33 cellular contexts compared by ENCODE assay signal in the genomic region with DNA sequence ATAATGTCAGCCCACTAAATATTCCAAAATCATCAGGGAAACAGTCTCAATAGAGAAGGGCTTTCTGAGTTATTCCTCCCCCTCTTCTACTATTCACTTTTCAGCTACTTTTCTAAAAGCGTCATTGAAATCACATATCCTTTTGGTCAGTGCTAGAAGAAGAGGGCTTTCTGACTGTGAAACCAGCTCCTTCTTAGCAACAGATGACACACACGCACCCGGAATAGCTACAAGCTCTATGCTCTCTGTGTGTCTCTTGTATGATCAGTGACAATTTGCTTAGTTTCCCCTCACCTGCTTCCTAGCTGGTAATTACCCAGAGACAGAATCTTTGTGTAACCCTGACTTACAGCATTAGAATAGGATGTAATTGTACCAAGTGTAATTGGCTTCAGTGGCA.
"Had no signal": no experiment of that assay in that cellular context is flagged by ENCODE, and none has a peak within 500 bp of the region (broad histone marks: within the 10 kb centered on the region; RNA-seq: fewer than 3 reads in every experiment).

No MANE protein-coding gene starts in this region.

- H3K27ac ChIP-seq: adrenal gland, ascending aorta, breast epithelium, cardiac muscle cell, colonic mucosa, epithelial cell of prostate, esophagus squamous epithelium had no signal

- H3K27me3 ChIP-seq: adrenal gland, ascending aorta, breast epithelium, cardiac muscle cell, colonic mucosa, esophagus squamous epithelium had no signal

- H3K4me1 ChIP-seq: adrenal gland, ascending aorta, breast epithelium, colonic mucosa, esophagus squamous epithelium had no signal

- ATAC-seq: activated CD4-positive, alpha-beta T cell treated with anti-CD3 and anti-CD28 coated beads for 36 hours; activated CD8-positive, alpha-beta memory T cell treated with anti-CD3 and anti-CD28 coated beads, Interleukin-2, amount 10 ng/mL, durations not matched to agents 7 days and 5 days; activated CD8-positive, alpha-beta T cell treated with anti-CD3 and anti-CD28 coated beads, Interleukin-2, amount 10 ng/mL, durations not matched to agents 7 days and 5 days; activated naive CD8-positive, alpha-beta T cell treated with anti-CD3 and anti-CD28 coated beads, Interleukin-2, amount 50 U/mL, for 24 hours had no signal

- H3K36me3 Mint-ChIP-seq: activated CD4-positive, alpha-beta memory T cell treated with anti-CD3 and anti-CD28 coated beads for 36 hours; activated CD8-positive, alpha-beta memory T cell treated with anti-CD3 and anti-CD28 coated beads, Interleukin-2, amount 10 ng/mL, durations not matched to agents 7 days and 5 days; activated naive CD4-positive, alpha-beta T cell treated with anti-CD3 and anti-CD28 coated beads, Interleukin-2, amount 50 U/mL, for 24 hours; activated naive CD8-positive, alpha-beta T cell treated with anti-CD3 and anti-CD28 coated beads for 36 hours; brain had no signal

- H3K4me3 Mint-ChIP-seq: activated CD4-positive, alpha-beta memory T cell treated with anti-CD3 and anti-CD28 coated beads for 36 hours; activated CD4-positive, alpha-beta T cell treated with anti-CD3 and anti-CD28 coated beads for 36 hours; activated CD4-positive, alpha-beta T cell treated with anti-CD3 and anti-CD28 coated beads, Interleukin-2, amount 10 ng/mL, durations not matched to agents 24 days and 14 days; activated CD8-positive, alpha-beta memory T cell treated with anti-CD3 and anti-CD28 coated beads, Interleukin-2, amount 10 ng/mL, durations not matched to agents 7 days and 5 days; activated CD8-positive, alpha-beta T cell treated with anti-CD3 and anti-CD28 coated beads, Interleukin-2, amount 10 ng/mL, durations not matched to agents 7 days and 5 days; activated naive CD4-positive, alpha-beta T cell treated with anti-CD3 and anti-CD28 coated beads for 36 hours; activated naive CD4-positive, alpha-beta T cell treated with anti-CD3 and anti-CD28 coated beads, Interleukin-2, amount 50 U/mL, for 24 hours; activated naive CD8-positive, alpha-beta T cell treated with anti-CD3 and anti-CD28 coated beads for 36 hours; activated naive CD8-positive, alpha-beta T cell treated with anti-CD3 and anti-CD28 coated beads, Interleukin-2, amount 50 U/mL, for 24 hours; activated T-helper 1 cell treated with anti-CD3 and anti-CD28 coated beads, Interleukin-12 subunit alpha, Interleukin-12 subunit beta, Interleukin-2, Interleukin-4 antibody, amounts not matched to agents 30 ng/mL and 10 ng/mL and 1 ng/mL, durations not matched to agents 14 hours and 24 hours and 36 hours; brain had no signal

- FAIRE-seq: endometrium, endothelial cell of umbilical vein, frontal cortex had no signal

- H3K27ac Mint-ChIP-seq: activated CD4-positive, alpha-beta memory T cell treated with anti-CD3 and anti-CD28 coated beads for 36 hours; activated CD4-positive, alpha-beta T cell treated with anti-CD3 and anti-CD28 coated beads for 36 hours; activated CD4-positive, alpha-beta T cell treated with anti-CD3 and anti-CD28 coated beads, Interleukin-2, amount 10 ng/mL, durations not matched to agents 24 days and 14 days; activated CD8-positive, alpha-beta memory T cell treated with anti-CD3 and anti-CD28 coated beads, Interleukin-2, amount 10 ng/mL, durations not matched to agents 7 days and 5 days; activated CD8-positive, alpha-beta T cell treated with anti-CD3 and anti-CD28 coated beads, Interleukin-2, amount 10 ng/mL, durations not matched to agents 7 days and 5 days; activated naive CD4-positive, alpha-beta T cell treated with anti-CD3 and anti-CD28 coated beads for 36 hours; activated naive CD4-positive, alpha-beta T cell treated with anti-CD3 and anti-CD28 coated beads, Interleukin-2, amount 50 U/mL, for 24 hours; activated naive CD8-positive, alpha-beta T cell treated with anti-CD3 and anti-CD28 coated beads for 36 hours; activated naive CD8-positive, alpha-beta T cell treated with anti-CD3 and anti-CD28 coated beads, Interleukin-2, amount 50 U/mL, for 24 hours; activated T-helper 1 cell treated with anti-CD3 and anti-CD28 coated beads, Interleukin-12 subunit alpha, Interleukin-12 subunit beta, Interleukin-2, Interleukin-4 antibody, amounts not matched to agents 30 ng/mL and 10 ng/mL and 1 ng/mL, durations not matched to agents 14 hours and 24 hours and 36 hours; activated T-helper 2 cell treated with anti-CD3 and anti-CD28 coated beads, Interferon-gamma antibody, Interleukin-2, Interleukin-4, amounts not matched to agents 10 μg/mL and 5 μg/mL and 100 μg/mL, durations not matched to agents 14 hours and 24 hours and 36 hours; brain had no signal

- H3K9me3 Mint-ChIP-seq: activated CD4-positive, alpha-beta T cell treated with anti-CD3 and anti-CD28 coated beads, Interleukin-2, amount 10 ng/mL, durations not matched to agents 24 days and 14 days; activated naive CD4-positive, alpha-beta T cell treated with anti-CD3 and anti-CD28 coated beads for 36 hours; activated naive CD8-positive, alpha-beta T cell treated with anti-CD3 and anti-CD28 coated beads, Interleukin-2, amount 50 U/mL, for 24 hours; activated T-helper 1 cell treated with anti-CD3 and anti-CD28 coated beads, Interleukin-12 subunit alpha, Interleukin-12 subunit beta, Interleukin-2, Interleukin-4 antibody, amounts not matched to agents 30 ng/mL and 10 ng/mL and 1 ng/mL, durations not matched to agents 14 hours and 24 hours and 36 hours had no signal

- DNase-seq: activated CD4-positive, alpha-beta memory T cell treated with anti-CD3 and anti-CD28 coated beads for 36 hours; activated CD4-positive, alpha-beta T cell treated with anti-CD3 and anti-CD28 coated beads for 36 hours; activated CD4-positive, alpha-beta T cell treated with anti-CD3 and anti-CD28 coated beads, Interleukin-2, amount 10 ng/mL, durations not matched to agents 24 days and 14 days; activated CD4-positive, CD25-positive, alpha-beta regulatory T cell; activated CD4-positive, CD25-positive, alpha-beta regulatory T cell treated with anti-CD3 and anti-CD28 coated beads, Interleukin-2, amount 50 U/mL, for 72 hours; activated CD8-positive, alpha-beta memory T cell treated with anti-CD3 and anti-CD28 coated beads, Interleukin-2, amount 10 ng/mL, durations not matched to agents 7 days and 5 days; activated CD8-positive, alpha-beta memory T cell treated with anti-CD3 and anti-CD28 coated beads, Interleukin-2, amount 50 U/mL, for 4 hours; activated CD8-positive, alpha-beta T cell treated with anti-CD3 and anti-CD28 coated beads, Interleukin-2, amount 10 ng/mL, durations not matched to agents 7 days and 5 days; activated effector memory CD4-positive, alpha-beta T cell treated with anti-CD3 and anti-CD28 coated beads, Interleukin-2, amount 50 U/mL, for 16 hours; activated naive CD4-positive, alpha-beta T cell treated with anti-CD3 and anti-CD28 coated beads for 36 hours; activated naive CD8-positive, alpha-beta T cell treated with anti-CD3 and anti-CD28 coated beads for 36 hours; activated naive CD8-positive, alpha-beta T cell treated with anti-CD3 and anti-CD28 coated beads, Interleukin-2, amount 50 U/mL, for 24 hours; activated T-cell treated with anti-CD3 and anti-CD28 coated beads, Interleukin-2, amount 50 U/mL, for 1 hour; activated T-cell treated with anti-CD3 and anti-CD28 coated beads, Interleukin-2, amount 50 U/mL, for 48 hours; adrenal gland; central memory CD4-positive, alpha-beta T cell; cerebellar nuclear complex; colonic mucosa; effector CD8-positive, alpha-beta T cell; esophagus squamous epithelium; head of caudate nucleus; T-helper 2 cell had no signal

- H3K4me3 ChIP-seq: adrenal gland, ascending aorta, breast epithelium, cardiac muscle cell, colonic mucosa, esophagus squamous epithelium had no signal

- H3K4me1 Mint-ChIP-seq: activated CD4-positive, alpha-beta T cell treated with anti-CD3 and anti-CD28 coated beads for 36 hours; activated CD4-positive, alpha-beta T cell treated with anti-CD3 and anti-CD28 coated beads, Interleukin-2, amount 10 ng/mL, durations not matched to agents 24 days and 14 days; activated CD8-positive, alpha-beta memory T cell treated with anti-CD3 and anti-CD28 coated beads, Interleukin-2, amount 10 ng/mL, durations not matched to agents 7 days and 5 days; activated naive CD4-positive, alpha-beta T cell treated with anti-CD3 and anti-CD28 coated beads, Interleukin-2, amount 50 U/mL, for 24 hours; activated naive CD8-positive, alpha-beta T cell treated with anti-CD3 and anti-CD28 coated beads for 36 hours; activated naive CD8-positive, alpha-beta T cell treated with anti-CD3 and anti-CD28 coated beads, Interleukin-2, amount 50 U/mL, for 24 hours; brain had no signal

- H3K27me3 Mint-ChIP-seq: activated CD4-positive, alpha-beta memory T cell treated with anti-CD3 and anti-CD28 coated beads for 36 hours; activated CD4-positive, alpha-beta T cell treated with anti-CD3 and anti-CD28 coated beads for 36 hours; activated CD4-positive, alpha-beta T cell treated with anti-CD3 and anti-CD28 coated beads, Interleukin-2, amount 10 ng/mL, durations not matched to agents 24 days and 14 days; activated CD8-positive, alpha-beta memory T cell treated with anti-CD3 and anti-CD28 coated beads, Interleukin-2, amount 10 ng/mL, durations not matched to agents 7 days and 5 days; activated naive CD4-positive, alpha-beta T cell treated with anti-CD3 and anti-CD28 coated beads, Interleukin-2, amount 50 U/mL, for 24 hours; activated naive CD8-positive, alpha-beta T cell treated with anti-CD3 and anti-CD28 coated beads for 36 hours; activated naive CD8-positive, alpha-beta T cell treated with anti-CD3 and anti-CD28 coated beads, Interleukin-2, amount 50 U/mL, for 24 hours had no signal

- H3K36me3 ChIP-seq: adrenal gland, ascending aorta, breast epithelium, cardiac muscle cell, colonic mucosa, esophagus squamous epithelium had no signal

- H3K9me3 ChIP-seq: adrenal gland, ascending aorta, breast epithelium, colonic mucosa, esophagus squamous epithelium had no signal
